Comparison of ENCODE assay signal across 10 cellular contexts in genomic region chr9:21160178-21160577, GRCh38. TPM values are rescaled to one million over a fixed set of nuclear protein-coding genes. Genes with fewer than 3 reads are reported as not detected.
DNase-seq lines count a peak whose midpoint lies in the region; ATAC-seq and TF ChIP-seq lines count a peak whose summit lies in the region.
"Had no signal": no experiment of that assay in that cellular context is flagged by ENCODE, and none has a peak within 500 bp of the region (broad histone marks: within the 10 kb centered on the region; RNA-seq: fewer than 3 reads in every experiment).

No MANE protein-coding gene starts in this region.

- in situ Hi-C loops in brain microvascular endothelial cell (cut with HindIII; ENCODE audit: low pct_ligation_motif_present, low sequenced_read_pairs) = no loop called here

- peak overlapping the region; percentile 64 for H3K4me3 ChIP-seq in CD4-positive, CD25-positive, alpha-beta regulatory T cell (ENCODE audit: low read depth, low read length)
- H3K4me3 ChIP-seq in brain microvascular endothelial cell (ENCODE audit: low read depth, low read length) (no peak overlapping the region), H7 (ENCODE audit: insufficient read depth, low read depth, low read length) (no peak overlapping the region)

- H3K4me1 Mint-ChIP-seq in CD4-positive, CD25-positive, alpha-beta regulatory T cell = peaks cover 9 to 29% (median 23%) of the 10 kb centered on the region in 4 donors

- H3K36me3 ChIP-seq in CD4-positive, CD25-positive, alpha-beta regulatory T cell (ENCODE audit: control insufficient read depth, insufficient read depth, low read length) = no peaks in the 10 kb centered on the region
- H3K36me3 ChIP-seq in brain microvascular endothelial cell (replicated peaks) = no peaks in the 10 kb centered on the region
- no peaks in the 10 kb centered on the region for H3K36me3 ChIP-seq in H7 (replicated peaks; ENCODE audit: control insufficient read depth, insufficient read depth, low read length)

- DNase-seq in CD4-positive, CD25-positive, alpha-beta regulatory T cell = peak in 2 of 3 donors; percentile 6 to 75
- peak; percentile 74 for DNase-seq in brain microvascular endothelial cell
- no peak for DNase-seq in posterior cingulate gyrus
- no peak for DNase-seq in RKO (ENCODE audit: low spot score)
- no peak for DNase-seq in H7
- DNase-seq in DMS 273 treated with DMSO at 0.1 percent for 48 hours (lab: John Stamatoyannopoulos, UW) = no peak

- TF ChIP-seq CTCF in brain microvascular endothelial cell (IDR thresholded peaks at IDR 0.05; ENCODE audit: low read depth, low read length, missing control alignments) = no peak

- H3K27ac Mint-ChIP-seq in CD4-positive, CD25-positive, alpha-beta regulatory T cell = no peak overlapping the region

- H3K4me1 ChIP-seq in CD4-positive, CD25-positive, alpha-beta regulatory T cell (ENCODE audit: control insufficient read depth, insufficient read depth, low read length, poor library complexity, severe bottlenecking) = peaks cover 5% of the 10 kb centered on the region

- peak in 1 of 2 donors; percentile 65 for ATAC-seq in CD4-positive, CD25-positive, alpha-beta regulatory T cell (ENCODE audit: low read depth in 2 of 2)
- ATAC-seq in GM19455 (IDR thresholded peaks at IDR 0.05; ENCODE audit: unreplicated experiment) (peak; percentile 93), HG03457 (IDR thresholded peaks at IDR 0.05; ENCODE audit: unreplicated experiment) (peak; percentile 91)

- H3K36me3 Mint-ChIP-seq in CD4-positive, CD25-positive, alpha-beta regulatory T cell = peaks cover 3% of the 10 kb centered on the region

- peaks cover 0 to 5% (median 2%) of the 10 kb centered on the region in 7 donors for H3K9me3 Mint-ChIP-seq in CD4-positive, CD25-positive, alpha-beta regulatory T cell

- H3K27me3 ChIP-seq in CD4-positive, CD25-positive, alpha-beta regulatory T cell (ENCODE audit: control insufficient read depth, insufficient read depth, low read length) = no peaks in the 10 kb centered on the region
- H3K27me3 ChIP-seq in brain microvascular endothelial cell (replicated peaks) (no peaks in the 10 kb centered on the region), H7 (ENCODE audit: control insufficient read depth, insufficient read depth, low read length) (no peaks in the 10 kb centered on the region)

- H3K27me3 Mint-ChIP-seq in CD4-positive, CD25-positive, alpha-beta regulatory T cell = peaks cover 6% of the 10 kb centered on the region

- no peak overlapping the region for H3K27ac ChIP-seq in CD4-positive, CD25-positive, alpha-beta regulatory T cell (ENCODE audit: insufficient read depth, low read length, poor library complexity, severe bottlenecking)
- H3K27ac ChIP-seq in brain microvascular endothelial cell = no peak overlapping the region

- intact Hi-C loops in posterior cingulate gyrus (cut with DNase I) = no loop called here

- H3K9me3 ChIP-seq in CD4-positive, CD25-positive, alpha-beta regulatory T cell (ENCODE audit: control insufficient read depth in 2 of 2, low read length in 2 of 2) = peaks cover 0 to 2% of the 10 kb centered on the region in 2 experiments

- peak overlapping the region in 3 of 4 donors; percentile 1 to 56 (median 52) for H3K4me3 Mint-ChIP-seq in CD4-positive, CD25-positive, alpha-beta regulatory T cell
- H3K4me3 Mint-ChIP-seq: neural crest cell had no signal

RNA-seq across cellular contexts. Expression of gene IFNA21, which starts 6.3 kb away (rescaled TPM):
- total RNA-seq in CD4-positive, CD25-positive, alpha-beta regulatory T cell = not detected
- not detected for polyA plus RNA-seq in CD4-positive, CD25-positive, alpha-beta regulatory T cell
- total RNA-seq in H7 (2014; rRNA removed; shearing (Covaris generic)) = not detected in 2 replicates
- total RNA-seq: activated CD8-positive, alpha-beta memory T cell treated with anti-CD3 and anti-CD28 coated beads for 36 hours; neural crest cell had no signal

RNA-seq across cellular contexts. Expression of gene IFNW1, which starts 18.5 kb away (rescaled TPM):
- total RNA-seq in CD4-positive, CD25-positive, alpha-beta regulatory T cell = not detected
- not detected for polyA plus RNA-seq in CD4-positive, CD25-positive, alpha-beta regulatory T cell
- total RNA-seq in H7 (2014; rRNA removed; shearing (Covaris generic)) = not detected in 2 replicates
- total RNA-seq: activated CD8-positive, alpha-beta memory T cell treated with anti-CD3 and anti-CD28 coated beads for 36 hours; neural crest cell had no signal

RNA-seq across cellular contexts. Expression of gene IFNA4, which starts 27.2 kb away (rescaled TPM):
- total RNA-seq in CD4-positive, CD25-positive, alpha-beta regulatory T cell = not detected
- not detected for polyA plus RNA-seq in CD4-positive, CD25-positive, alpha-beta regulatory T cell
- total RNA-seq in H7 (2014; rRNA removed; shearing (Covaris generic)) = not detected in 2 replicates
- total RNA-seq: activated CD8-positive, alpha-beta memory T cell treated with anti-CD3 and anti-CD28 coated beads for 36 hours; neural crest cell had no signal

RNA-seq across cellular contexts. Expression of gene IFNA7, which starts 41.8 kb away (rescaled TPM):
- total RNA-seq in CD4-positive, CD25-positive, alpha-beta regulatory T cell = not detected
- not detected for polyA plus RNA-seq in CD4-positive, CD25-positive, alpha-beta regulatory T cell
- total RNA-seq in H7 (2014; rRNA removed; shearing (Covaris generic)) = not detected in 2 replicates
- total RNA-seq: activated CD8-positive, alpha-beta memory T cell treated with anti-CD3 and anti-CD28 coated beads for 36 hours; neural crest cell had no signal

RNA-seq across cellular contexts. Expression of gene IFNA10, which starts 46.8 kb away (rescaled TPM):
- not detected for total RNA-seq in CD4-positive, CD25-positive, alpha-beta regulatory T cell
- not detected for polyA plus RNA-seq in CD4-positive, CD25-positive, alpha-beta regulatory T cell
- not detected in 2 replicates for total RNA-seq in H7 (2014; rRNA removed; shearing (Covaris generic))
- total RNA-seq: activated CD8-positive, alpha-beta memory T cell treated with anti-CD3 and anti-CD28 coated beads for 36 hours; neural crest cell had no signal

Comparison
In these comparisons a context has a peak if more than half of its experiments do, and no peak if none do; other contexts are left out.
1. DNase-seq: peak in CD4-positive, CD25-positive, alpha-beta regulatory T cell (2 of 3) and brain microvascular endothelial cell (single experiment); none in posterior cingulate gyrus (0 of 10), RKO (single experiment), H7 (single experiment) and DMS 273 treated with DMSO at 0.1 percent for 48 hours (single experiment).